3 cellular contexts compared by ENCODE assay signal in the genomic region with DNA sequence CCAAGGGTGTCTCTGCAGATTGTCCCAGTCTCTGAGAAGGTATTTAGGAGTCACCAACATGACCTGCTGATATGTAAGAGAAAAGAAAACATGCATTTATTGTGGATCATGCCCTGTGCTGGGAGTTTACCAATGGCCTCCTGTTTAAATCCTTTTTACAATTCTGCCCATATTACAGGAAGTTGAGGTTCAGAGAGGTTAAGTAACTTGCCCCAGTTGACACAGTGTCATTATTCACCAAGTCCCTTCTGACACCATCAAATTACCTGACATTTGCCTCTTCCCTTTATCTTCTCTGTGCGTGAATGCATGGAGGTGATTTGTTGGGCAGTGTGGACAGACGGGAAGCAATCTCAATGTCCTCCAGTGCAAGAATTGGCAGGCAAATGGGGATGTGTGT.
TF ChIP-seq lines count a peak whose summit lies in the region.

No MANE protein-coding gene starts in this region.

TF ChIP-seq in HCT116, 20 proteins besides CTCF, POLR2A, EP300 and RAD21:
- TF ChIP-seq ZFX (IDR thresholded peaks at IDR 0.05) (no peak), EZH2 (IDR thresholded peaks at IDR 0.05) (no peak), ZBTB33 (IDR thresholded peaks at IDR 0.05; ENCODE audit: extremely low read depth, insufficient replicate concordance, low read length) (no peak), JUND (IDR thresholded peaks at IDR 0.05) (no peak), ZNF274 (IDR thresholded peaks at IDR 0.05; ENCODE audit: low read depth, low read length) (no peak), EZH2phosphoT487 (IDR thresholded peaks at IDR 0.05; ENCODE audit: borderline replicate concordance) (no peak), SIN3A (IDR thresholded peaks at IDR 0.05; ENCODE audit: low read depth) (no peak)
TF ChIP-seq in HCT116: peak in this region for 0.

TF ChIP-seq in K562, 482 proteins besides CTCF, POLR2A, EP300 and RAD21:
- TF ChIP-seq, protein P1, sequence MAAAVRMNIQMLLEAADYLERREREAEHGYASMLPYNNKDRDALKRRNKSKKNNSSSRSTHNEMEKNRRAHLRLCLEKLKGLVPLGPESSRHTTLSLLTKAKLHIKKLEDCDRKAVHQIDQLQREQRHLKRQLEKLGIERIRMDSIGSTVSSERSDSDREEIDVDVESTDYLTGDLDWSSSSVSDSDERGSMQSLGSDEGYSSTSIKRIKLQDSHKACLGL (CRISPR knock-in tag; IDR thresholded peaks at IDR 0.05; ENCODE audit: borderline replicate concordance, poor library complexity, severe bottlenecking): no peak
- TF ChIP-seq TSC22D4 (tag; IDR thresholded peaks at IDR 0.05) (no peak), TAF7 (tag; IDR thresholded peaks at IDR 0.05) (no peak), BCOR (IDR thresholded peaks at IDR 0.05) (peak; percentile 54; the same call in 1 of the 2 replicates), ZNF384 (IDR thresholded peaks at IDR 0.05; ENCODE audit: low read depth, low read length) (no peak), RBM25 (IDR thresholded peaks at IDR 0.05; ENCODE audit: low read depth, low read length, severe bottlenecking) (peak; percentile 68), HOMEZ (CRISPR knock-in tag; IDR thresholded peaks at IDR 0.05) (no peak), SMARCA5 (IDR thresholded peaks at IDR 0.05) (no peak), KDM1A (IDR thresholded peaks at IDR 0.05) (0 out of 4 replicates have a peak, but pooled peaks of 1 of the 2 experiments have one; percentile 17), RB1 (IDR thresholded peaks at IDR 0.05; ENCODE audit: low read depth) (no peak), PHF8 (IDR thresholded peaks at IDR 0.05; ENCODE audit: borderline replicate concordance, low read length) (no peak)

TF ChIP-seq in HepG2, 621 proteins besides CTCF, POLR2A, EP300 and RAD21:
- TF ChIP-seq, protein P2, sequence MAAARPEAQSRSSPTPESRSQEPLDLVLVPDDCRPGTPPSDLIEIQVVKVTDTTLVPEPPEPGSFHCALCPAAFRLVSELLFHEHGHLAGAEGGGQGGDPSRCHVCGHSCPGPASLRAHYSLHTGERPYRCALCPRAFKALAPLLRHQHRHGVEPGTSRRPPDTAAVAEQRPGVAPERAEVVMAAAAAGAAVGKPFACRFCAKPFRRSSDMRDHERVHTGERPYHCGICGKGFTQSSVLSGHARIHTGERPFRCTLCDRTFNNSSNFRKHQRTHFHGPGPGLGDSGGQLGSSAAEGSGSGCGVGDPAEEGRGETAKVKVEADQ (CRISPR knock-in tag; IDR thresholded peaks at IDR 0.05; ENCODE audit: borderline replicate concordance): no peak
- TF ChIP-seq ZFP90 (CRISPR knock-in tag; IDR thresholded peaks at IDR 0.05; ENCODE audit: borderline replicate concordance) (no peak), ZNF768 (CRISPR knock-in tag; IDR thresholded peaks at IDR 0.05) (peak; percentile 39; the same call in 1 of the 2 replicates), ZNF382 (CRISPR knock-in tag; IDR thresholded peaks at IDR 0.05; ENCODE audit: borderline replicate concordance) (no peak)
- TF ChIP-seq, protein P3, sequence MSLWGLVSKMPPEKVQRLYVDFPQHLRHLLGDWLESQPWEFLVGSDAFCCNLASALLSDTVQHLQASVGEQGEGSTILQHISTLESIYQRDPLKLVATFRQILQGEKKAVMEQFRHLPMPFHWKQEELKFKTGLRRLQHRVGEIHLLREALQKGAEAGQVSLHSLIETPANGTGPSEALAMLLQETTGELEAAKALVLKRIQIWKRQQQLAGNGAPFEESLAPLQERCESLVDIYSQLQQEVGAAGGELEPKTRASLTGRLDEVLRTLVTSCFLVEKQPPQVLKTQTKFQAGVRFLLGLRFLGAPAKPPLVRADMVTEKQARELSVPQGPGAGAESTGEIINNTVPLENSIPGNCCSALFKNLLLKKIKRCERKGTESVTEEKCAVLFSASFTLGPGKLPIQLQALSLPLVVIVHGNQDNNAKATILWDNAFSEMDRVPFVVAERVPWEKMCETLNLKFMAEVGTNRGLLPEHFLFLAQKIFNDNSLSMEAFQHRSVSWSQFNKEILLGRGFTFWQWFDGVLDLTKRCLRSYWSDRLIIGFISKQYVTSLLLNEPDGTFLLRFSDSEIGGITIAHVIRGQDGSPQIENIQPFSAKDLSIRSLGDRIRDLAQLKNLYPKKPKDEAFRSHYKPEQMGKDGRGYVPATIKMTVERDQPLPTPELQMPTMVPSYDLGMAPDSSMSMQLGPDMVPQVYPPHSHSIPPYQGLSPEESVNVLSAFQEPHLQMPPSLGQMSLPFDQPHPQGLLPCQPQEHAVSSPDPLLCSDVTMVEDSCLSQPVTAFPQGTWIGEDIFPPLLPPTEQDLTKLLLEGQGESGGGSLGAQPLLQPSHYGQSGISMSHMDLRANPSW (CRISPR knock-in tag; IDR thresholded peaks at IDR 0.05; ENCODE audit: borderline replicate concordance): no peak
